9 cellular contexts compared by ENCODE assay signal in genomic region chr10:33211123-33211878, GRCh38.
DNase-seq lines count a peak whose midpoint lies in the region; ATAC-seq and TF ChIP-seq lines count a peak whose summit lies in the region.
"Had no signal": no experiment of that assay in that cellular context is flagged by ENCODE, and none has a peak within 500 bp of the region (broad histone marks: within the 10 kb centered on the region; RNA-seq: fewer than 3 reads in every experiment).

No MANE protein-coding gene starts in this region.

- peak overlapping the region; percentile 47 for H3K27ac Mint-ChIP-seq in activated CD8-positive, alpha-beta memory T cell treated with anti-CD3 and anti-CD28 coated beads, Interleukin-2, amount 10 ng/mL, durations not matched to agents 7 days and 5 days
- peak overlapping the region; percentile 55 for H3K27ac Mint-ChIP-seq in activated naive CD4-positive, alpha-beta T cell treated with anti-CD3 and anti-CD28 coated beads for 36 hours

- POLR2A ChIA-PET in PC-9 (lab: Charles Lee; ENCODE audit: unreplicated experiment) = interaction anchor here (0.6 kb wide), 1 partner anchor 915 kb away, joined by 3 read pairs; no protein-coding TSS in a partner anchor

- TF ChIP-seq CTCF in hepatocyte (IDR thresholded peaks at IDR 0.05; ENCODE audit: poor library complexity) = no peak
- TF ChIP-seq CTCF in suprapubic skin (IDR thresholded peaks at IDR 0.05) = no peak
- no peak for TF ChIP-seq CTCF in PC-9 (conservative IDR thresholded peaks at IDR 0.05)

- no peak for TF ChIP-seq POLR2A in suprapubic skin (IDR thresholded peaks at IDR 0.05)

- no peaks in the 10 kb centered on the region for H3K9me3 ChIP-seq in hepatocyte (ENCODE audit: low read depth)
- no peaks in the 10 kb centered on the region for H3K9me3 ChIP-seq in suprapubic skin
- H3K9me3 ChIP-seq in PC-9 (ENCODE audit: insufficient read depth, low read depth) = no peaks in the 10 kb centered on the region

- peak overlapping the region; percentile 58 for H3K27ac ChIP-seq in hepatocyte
- peak overlapping the region; percentile 31 for H3K27ac ChIP-seq in suprapubic skin
- no peak overlapping the region for H3K27ac ChIP-seq in PC-9

- H3K4me2 ChIP-seq in hepatocyte = peak overlapping the region; percentile 15
- no peak overlapping the region for H3K4me2 ChIP-seq in PC-9

- intact Hi-C loops in activated naive CD4-positive, alpha-beta T cell treated with anti-CD3 and anti-CD28 coated beads for 36 hours (cut with micrococcal nuclease) = loop anchor here (1.0 to 5.0 kb wide), 5 partner anchors 37 to 156 kb away; no protein-coding TSS in a partner anchor
- intact Hi-C loops in PC-9 (cut with micrococcal nuclease; ENCODE audit: unreplicated experiment) = no loop called here

- H3K79me2 ChIP-seq in hepatocyte (no peaks in the 10 kb centered on the region), PC-9 (ENCODE audit: low read depth) (no peaks in the 10 kb centered on the region)

- H4K20me1 ChIP-seq in hepatocyte (ENCODE audit: insufficient read depth, poor library complexity, severe bottlenecking) = no peaks in the 10 kb centered on the region
- no peaks in the 10 kb centered on the region for H4K20me1 ChIP-seq in PC-9 (ENCODE audit: insufficient read depth)

- no peaks in the 10 kb centered on the region for H3K9me3 Mint-ChIP-seq in activated CD8-positive, alpha-beta memory T cell treated with anti-CD3 and anti-CD28 coated beads, Interleukin-2, amount 10 ng/mL, durations not matched to agents 7 days and 5 days (ENCODE audit: low read depth)
- H3K9me3 Mint-ChIP-seq in activated naive CD4-positive, alpha-beta T cell treated with anti-CD3 and anti-CD28 coated beads for 36 hours = no peaks in the 10 kb centered on the region

- H3K4me1 ChIP-seq in hepatocyte (ENCODE audit: insufficient read depth) = no peaks in the 10 kb centered on the region
- peaks cover 3% of the 10 kb centered on the region for H3K4me1 ChIP-seq in suprapubic skin
- peaks cover 10% of the 10 kb centered on the region; the same call in 1 of the 2 replicates for H3K4me1 ChIP-seq in PC-9 (replicated peaks; ENCODE audit: insufficient read depth)

- peak; percentile 42 for ATAC-seq in activated CD8-positive, alpha-beta memory T cell treated with anti-CD3 and anti-CD28 coated beads, Interleukin-2, amount 10 ng/mL, durations not matched to agents 7 days and 5 days
- ATAC-seq in HG02610 (IDR thresholded peaks at IDR 0.05; ENCODE audit: unreplicated experiment) (no peak), HG03571 (IDR thresholded peaks at IDR 0.05; ENCODE audit: unreplicated experiment) (no peak)

- H3K27me3 Mint-ChIP-seq in activated CD8-positive, alpha-beta memory T cell treated with anti-CD3 and anti-CD28 coated beads, Interleukin-2, amount 10 ng/mL, durations not matched to agents 7 days and 5 days = no peaks in the 10 kb centered on the region
- H3K27me3 Mint-ChIP-seq in activated naive CD4-positive, alpha-beta T cell treated with anti-CD3 and anti-CD28 coated beads for 36 hours (ENCODE audit: low read depth) = no peaks in the 10 kb centered on the region

- peaks cover 6% of the 10 kb centered on the region; the same call in 1 of the 2 replicates for H3F3A ChIP-seq in PC-9 (ENCODE audit: insufficient read depth, low read depth)

- H2AFZ ChIP-seq in hepatocyte (no peak overlapping the region), PC-9 (no peak overlapping the region)

- no peak overlapping the region for H3K4me3 Mint-ChIP-seq in activated CD8-positive, alpha-beta memory T cell treated with anti-CD3 and anti-CD28 coated beads, Interleukin-2, amount 10 ng/mL, durations not matched to agents 7 days and 5 days
- H3K4me3 Mint-ChIP-seq in activated naive CD4-positive, alpha-beta T cell treated with anti-CD3 and anti-CD28 coated beads for 36 hours = no peak overlapping the region

- no peaks in the 10 kb centered on the region for H3K27me3 ChIP-seq in hepatocyte
- no peaks in the 10 kb centered on the region for H3K27me3 ChIP-seq in suprapubic skin
- no peaks in the 10 kb centered on the region for H3K27me3 ChIP-seq in PC-9 (ENCODE audit: insufficient read depth, low read depth)

- H3K4me3 ChIP-seq in hepatocyte (no peak overlapping the region), suprapubic skin (no peak overlapping the region), PC-9 (no peak overlapping the region)

- CTCF ChIA-PET in activated CD8-positive, alpha-beta memory T cell treated with anti-CD3 and anti-CD28 coated beads, Interleukin-2, amount 10 ng/mL, durations not matched to agents 7 days and 5 days (lab: Charles Lee) = interaction anchor here (0.5 to 1.1 kb wide), 2 partner anchors 18 to 64 kb away, joined by 3 to 7 read pairs; no protein-coding TSS in a partner anchor
- CTCF ChIA-PET in activated naive CD4-positive, alpha-beta T cell treated with anti-CD3 and anti-CD28 coated beads for 36 hours (lab: Charles Lee) = interaction anchor here (1.8 kb wide), 1 partner anchor 18 kb away, joined by 12 read pairs; no protein-coding TSS in a partner anchor
- CTCF ChIA-PET in PC-9 (lab: Charles Lee) = interaction anchor here (0.5 kb wide), 1 partner anchor 50 kb away, joined by 6 read pairs; no protein-coding TSS in a partner anchor

- 56% methylated on average over 10 of the region's 10 CpGs for WGBS in hepatocyte (ENCODE audit: low lambda C conversion rate, missing lambda C conversion rate)
- WGBS in suprapubic skin = 54% methylated on average over 10 of the region's 10 CpGs

- BruUV-seq in PC-9 (replicated peaks; lab: Mats Ljungman, UMichigan) = no TSS peak

- TF ChIP-seq EP300 in suprapubic skin (IDR thresholded peaks at IDR 0.05) = no peak

- H3K4me1 Mint-ChIP-seq in activated CD8-positive, alpha-beta memory T cell treated with anti-CD3 and anti-CD28 coated beads, Interleukin-2, amount 10 ng/mL, durations not matched to agents 7 days and 5 days = peaks cover 13% of the 10 kb centered on the region
- H3K4me1 Mint-ChIP-seq in activated naive CD4-positive, alpha-beta T cell treated with anti-CD3 and anti-CD28 coated beads for 36 hours (ENCODE audit: low read depth) = peaks cover 20% of the 10 kb centered on the region

- H3K36me3 Mint-ChIP-seq in activated CD8-positive, alpha-beta memory T cell treated with anti-CD3 and anti-CD28 coated beads, Interleukin-2, amount 10 ng/mL, durations not matched to agents 7 days and 5 days = no peaks in the 10 kb centered on the region
- H3K36me3 Mint-ChIP-seq in activated naive CD4-positive, alpha-beta T cell treated with anti-CD3 and anti-CD28 coated beads for 36 hours (ENCODE audit: low read depth) = no peaks in the 10 kb centered on the region

- H3K9me2 ChIP-seq in hepatocyte (replicated peaks; ENCODE audit: insufficient read depth) = no peaks in the 10 kb centered on the region
- H3K9me2 ChIP-seq in PC-9 (ENCODE audit: insufficient read depth) = no peaks in the 10 kb centered on the region

- no peaks in the 10 kb centered on the region for H3K36me3 ChIP-seq in hepatocyte (replicated peaks; ENCODE audit: insufficient read depth, low read depth)
- H3K36me3 ChIP-seq in suprapubic skin = peaks cover 32% of the 10 kb centered on the region
- peaks cover 29% of the 10 kb centered on the region for H3K36me3 ChIP-seq in PC-9 (ENCODE audit: low read depth)

- no peak for DNase-seq in activated CD8-positive, alpha-beta memory T cell treated with anti-CD3 and anti-CD28 coated beads, Interleukin-2, amount 10 ng/mL, durations not matched to agents 7 days and 5 days
- DNase-seq in activated CD8-positive, alpha-beta memory T cell treated with anti-CD3 and anti-CD28 coated beads, Interleukin-2, amount 50 U/mL, for 4 hours = no peak
- peak; percentile 65 for DNase-seq in activated naive CD4-positive, alpha-beta T cell treated with anti-CD3 and anti-CD28 coated beads for 36 hours
- peak; percentile 18 for DNase-seq in hepatocyte (ENCODE audit: low spot score)
- no peak for DNase-seq in suprapubic skin (ENCODE audit: low spot score in 2 of 2)
- no peak for DNase-seq in PC-9
- DNase-seq: C1 segment of cervical spinal cord had no signal

Comparison
In these comparisons a context has a peak if more than half of its experiments do, and no peak if none do; other contexts are left out.
1. DNase-seq: peak in activated naive CD4-positive, alpha-beta T cell treated with anti-CD3 and anti-CD28 coated beads for 36 hours (single experiment) and hepatocyte (single experiment); none in activated CD8-positive, alpha-beta memory T cell treated with anti-CD3 and anti-CD28 coated beads, Interleukin-2, amount 10 ng/mL, durations not matched to agents 7 days and 5 days (single experiment), activated CD8-positive, alpha-beta memory T cell treated with anti-CD3 and anti-CD28 coated beads, Interleukin-2, amount 50 U/mL, for 4 hours (single experiment), suprapubic skin (0 of 2) and PC-9 (0 of 2).